Comparison of ENCODE assay signal across 1 cellular context in the genomic region with DNA sequence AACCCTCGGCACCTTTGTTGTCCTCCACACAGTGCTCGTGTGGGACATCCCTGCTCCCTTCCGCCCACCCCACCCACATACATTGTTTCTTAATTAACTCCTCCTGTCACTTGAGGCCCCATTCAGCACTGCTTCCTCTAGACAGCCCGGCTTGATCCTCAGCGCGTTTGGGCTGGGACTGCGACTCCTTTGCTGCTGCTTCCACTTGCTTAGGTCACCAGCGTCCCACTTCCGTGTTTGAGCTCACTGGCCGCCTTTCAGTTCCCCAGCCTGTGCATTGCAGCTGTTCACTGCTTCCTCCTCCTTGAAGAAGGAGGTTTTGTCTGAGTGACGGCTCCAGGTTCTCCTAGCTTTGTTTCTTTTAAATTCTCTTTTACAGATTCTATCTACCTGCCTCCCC.
TF ChIP-seq lines count a peak whose summit lies in the region.

No MANE protein-coding gene starts in this region.

TF ChIP-seq in HEK293T, 16 proteins besides CTCF, POLR2A, EP300 and RAD21 (continued from another document):
- TF ChIP-seq, protein P1, sequence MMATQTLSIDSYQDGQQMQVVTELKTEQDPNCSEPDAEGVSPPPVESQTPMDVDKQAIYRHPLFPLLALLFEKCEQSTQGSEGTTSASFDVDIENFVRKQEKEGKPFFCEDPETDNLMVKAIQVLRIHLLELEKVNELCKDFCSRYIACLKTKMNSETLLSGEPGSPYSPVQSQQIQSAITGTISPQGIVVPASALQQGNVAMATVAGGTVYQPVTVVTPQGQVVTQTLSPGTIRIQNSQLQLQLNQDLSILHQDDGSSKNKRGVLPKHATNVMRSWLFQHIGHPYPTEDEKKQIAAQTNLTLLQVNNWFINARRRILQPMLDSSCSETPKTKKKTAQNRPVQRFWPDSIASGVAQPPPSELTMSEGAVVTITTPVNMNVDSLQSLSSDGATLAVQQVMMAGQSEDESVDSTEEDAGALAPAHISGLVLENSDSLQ (IDR thresholded peaks at IDR 0.05) = no peak
- TF ChIP-seq SUZ12 (IDR thresholded peaks at IDR 0.05) = no peak
